ENCODE assay signal across 8 cellular contexts in genomic region chr2:168583064-168583709, GRCh38.
DNase-seq lines count a peak whose midpoint lies in the region; ATAC-seq and TF ChIP-seq lines count a peak whose summit lies in the region.

No MANE protein-coding gene starts in this region.

- peaks cover 12% of the 10 kb centered on the region for H3F3A ChIP-seq in SK-N-SH (replicated peaks; ENCODE audit: insufficient read depth)

- POLR2A ChIA-PET in SK-N-SH (lab: Yijun Ruan, JAX) = no interaction called here

- DNase-seq in GM03348 (ENCODE audit: low spot score) (peak; percentile 33), SK-N-SH (no peak), kidney tubule cell (ENCODE audit: low spot score) (peak; percentile 43), islet precursor cell (no peak), SK-N-DZ (ENCODE audit: low spot score) (no peak), nucleus accumbens (lab: John Stamatoyannopoulos, UW) (no peak), progenitor cell of endocrine pancreas (ENCODE audit: low spot score, unreplicated experiment) (no peak)

- 92% methylated on average over 5 of the region's 5 CpGs for WGBS in SK-N-SH (ENCODE audit: low lambda C conversion rate)

- ATAC-seq in GM21825 (IDR thresholded peaks at IDR 0.05; ENCODE audit: unreplicated experiment) = peak; percentile 55

- H3K9me3 Mint-ChIP-seq in progenitor cell of endocrine pancreas (ENCODE audit: low read depth) = no peaks in the 10 kb centered on the region

- no peaks in the 10 kb centered on the region for H3K27me3 Mint-ChIP-seq in progenitor cell of endocrine pancreas

- no peaks in the 10 kb centered on the region for H3K79me2 ChIP-seq in SK-N-SH (ENCODE audit: insufficient read depth)

- no peaks in the 10 kb centered on the region for H3K36me3 ChIP-seq in SK-N-SH (replicated peaks in 1 of 2; ENCODE audit: control insufficient read depth in 1 of 2, insufficient read depth in 2 of 2, low read length in 1 of 2)

- no peak overlapping the region for H3K4me3 ChIP-seq in SK-N-SH (ENCODE audit: low read depth in 2 of 2, low read length in 1 of 2)

- no peak overlapping the region for H3K4me3 Mint-ChIP-seq in progenitor cell of endocrine pancreas (ENCODE audit: low read depth)

- H4K20me1 ChIP-seq in SK-N-SH (ENCODE audit: insufficient read depth) = no peaks in the 10 kb centered on the region

- no peak for TF ChIP-seq CTCF in SK-N-SH (IDR thresholded peaks at IDR 0.05)
- TF ChIP-seq CTCF in progenitor cell of endocrine pancreas (IDR thresholded peaks at IDR 0.05; ENCODE audit: unreplicated experiment) = no peak

- H3K4me1 Mint-ChIP-seq in progenitor cell of endocrine pancreas (ENCODE audit: low read depth) = no peaks in the 10 kb centered on the region

- peak overlapping the region; percentile 30; the same call in 1 of the 2 replicates for H3K4me2 ChIP-seq in SK-N-SH

- no peaks in the 10 kb centered on the region for H3K9me2 ChIP-seq in SK-N-SH

- H3K36me3 Mint-ChIP-seq in progenitor cell of endocrine pancreas (ENCODE audit: insufficient read depth) = no peaks in the 10 kb centered on the region

- no peaks in the 10 kb centered on the region for H3K9me3 ChIP-seq in SK-N-SH

- H3K4me1 ChIP-seq in SK-N-SH (ENCODE audit: control insufficient read depth in 1 of 2, insufficient read depth in 2 of 2, low read depth in 1 of 2, low read length in 1 of 2) = peaks cover 7 to 31% of the 10 kb centered on the region in 2 experiments; a peak in 3 of 4 replicates

- no peak overlapping the region for H3K27ac Mint-ChIP-seq in progenitor cell of endocrine pancreas

- no peak for TF ChIP-seq EP300 in SK-N-SH (IDR thresholded peaks at IDR 0.05; ENCODE audit: borderline replicate concordance in 1 of 2, low read depth in 1 of 2, low read length in 1 of 2)

- CTCF ChIA-PET in SK-N-SH (lab: Yijun Ruan, JAX) = interaction anchor here (1.1 kb wide), 1 partner anchor 9 kb away, joined by 3 read pairs; no protein-coding TSS in a partner anchor

- H2AFZ ChIP-seq in SK-N-SH (ENCODE audit: low read depth) = peak overlapping the region; percentile 71

- TF ChIP-seq RAD21 in SK-N-SH (IDR thresholded peaks at IDR 0.05; ENCODE audit: low read length) = no peak

- peak overlapping the region; percentile 36; the same call in 1 of the 2 replicates for H3K9ac ChIP-seq in SK-N-SH

- no peaks in the 10 kb centered on the region for H3K27me3 ChIP-seq in SK-N-SH (ENCODE audit: insufficient read depth)

- peak overlapping the region; percentile 78 to 87 for H3K27ac ChIP-seq in SK-N-SH (ENCODE audit: low read depth in 2 of 2, low read length in 1 of 2)

TF ChIP-seq in SK-N-SH, 30 proteins besides CTCF, POLR2A, EP300 and RAD21:
- no peak for TF ChIP-seq EZH2phosphoT487 (IDR thresholded peaks at IDR 0.05; ENCODE audit: borderline replicate concordance, low read depth)
- no peak for TF ChIP-seq RFX5 (IDR thresholded peaks at IDR 0.05; ENCODE audit: low read length)
- no peak for TF ChIP-seq PBX3 (IDR thresholded peaks at IDR 0.05)
- no peak for TF ChIP-seq TEAD4 (IDR thresholded peaks at IDR 0.05; ENCODE audit: borderline replicate concordance, insufficient read depth)
- TF ChIP-seq MEF2A (IDR thresholded peaks at IDR 0.05; ENCODE audit: borderline replicate concordance, low read depth) = no peak

Comparison
In these comparisons a context has a peak if more than half of its experiments do, and no peak if none do; other contexts are left out.
1. DNase-seq: peak in GM03348 (single experiment) and kidney tubule cell (single experiment); none in SK-N-SH (single experiment), islet precursor cell (single experiment), SK-N-DZ (single experiment), nucleus accumbens (0 of 56) and progenitor cell of endocrine pancreas (single experiment).